In genomic region chr11:35725880-35726279, GRCh38 we compare ENCODE assay signal across 12 cellular contexts.
DNase-seq lines count a peak whose midpoint lies in the region; ATAC-seq and TF ChIP-seq lines count a peak whose summit lies in the region.
"Had no signal": no experiment of that assay in that cellular context is flagged by ENCODE, and none has a peak within 500 bp of the region (broad histone marks: within the 10 kb centered on the region; RNA-seq: fewer than 3 reads in every experiment).

No MANE protein-coding gene starts in this region.

- POLR2A ChIA-PET in HCT116 (lab: Charles Lee) (no interaction called here), SK-N-SH (lab: Yijun Ruan, JAX) (no interaction called here)

- TF ChIP-seq EP300 in SK-N-SH (IDR thresholded peaks at IDR 0.05; ENCODE audit: borderline replicate concordance in 1 of 2, low read depth in 1 of 2, low read length in 1 of 2), result 0 out of 4 replicates have a peak, but pooled peaks of 1 of the 2 experiments have one; percentile 7

- no peaks in the 10 kb centered on the region for H3K9me3 ChIP-seq in HCT116 (ENCODE audit: control insufficient read depth in 1 of 2, insufficient read depth in 1 of 2, low read depth in 1 of 2, low read length in 2 of 2)
- H3K9me3 ChIP-seq in SK-N-SH, result peaks cover 8% of the 10 kb centered on the region
- peaks cover 11% of the 10 kb centered on the region for H3K9me3 ChIP-seq in lower lobe of right lung

- TF ChIP-seq POLR2A in HCT116 (IDR thresholded peaks at IDR 0.05; ENCODE audit: borderline replicate concordance, extremely low read depth, insufficient read depth, insufficient read length), result no peak

- in situ Hi-C loops in ACHN (cut with HindIII; ENCODE audit: low pct_ligation_motif_present, low pct_unique_long_range_greater_than_20kb, low sequenced_read_pairs), result no loop called here

- no peaks in the 10 kb centered on the region for H3K9me2 ChIP-seq in HCT116 (ENCODE audit: insufficient read depth)
- H3K9me2 ChIP-seq in SK-N-SH, result no peaks in the 10 kb centered on the region

- TF ChIP-seq CTCF in HCT116 (IDR thresholded peaks at IDR 0.05 in 2 of 3, conservative IDR thresholded peaks at IDR 0.05 in 1 of 3; ENCODE audit: borderline replicate concordance in 1 of 3, insufficient read depth in 1 of 3, low read depth in 2 of 3, low read length in 2 of 3), result no peak
- no peak for TF ChIP-seq CTCF in SK-N-SH (IDR thresholded peaks at IDR 0.05)
- no peak for TF ChIP-seq CTCF in lower lobe of right lung (IDR thresholded peaks at IDR 0.05)

- H4K20me1 ChIP-seq in HCT116 (ENCODE audit: insufficient read depth) (no peaks in the 10 kb centered on the region), SK-N-SH (ENCODE audit: insufficient read depth) (peaks cover 16% of the 10 kb centered on the region; the same call in 1 of the 2 replicates)

- BruUV-seq in HCT116 (replicated peaks; lab: Mats Ljungman, UMichigan), result no TSS peak

- H3F3A ChIP-seq in SK-N-SH (replicated peaks; ENCODE audit: insufficient read depth), result peaks cover 8% of the 10 kb centered on the region

- H3K4me1 ChIP-seq in HCT116 (ENCODE audit: control insufficient read depth in 1 of 2, insufficient read depth in 2 of 2, low read length in 2 of 2), result peaks cover 0 to 7% of the 10 kb centered on the region in 2 experiments; a peak in 2 of 4 replicates
- peaks cover 0 to 3% of the 10 kb centered on the region in 2 experiments; a peak in 1 of 4 replicates for H3K4me1 ChIP-seq in SK-N-SH (ENCODE audit: control insufficient read depth in 1 of 2, insufficient read depth in 2 of 2, low read depth in 1 of 2, low read length in 1 of 2)
- peaks cover 5% of the 10 kb centered on the region for H3K4me1 ChIP-seq in lower lobe of right lung

- H3K4me2 ChIP-seq in HCT116 (ENCODE audit: low read length) (no peak overlapping the region), SK-N-SH (no peak overlapping the region)
- H3K4me2 ChIP-seq: neural progenitor cell had no signal

- H3K4me3 ChIP-seq in HCT116 (replicated peaks in 1 of 2; ENCODE audit: low read depth in 1 of 2, low read length in 2 of 2), result no peak overlapping the region
- no peak overlapping the region for H3K4me3 ChIP-seq in SK-N-SH (ENCODE audit: low read depth in 2 of 2, low read length in 1 of 2)
- H3K4me3 ChIP-seq in lower lobe of right lung, result no peak overlapping the region
- H3K4me3 ChIP-seq: gastroesophageal sphincter, neural progenitor cell had no signal

- H2AFZ ChIP-seq in HCT116 (ENCODE audit: low read depth, low read length, poor library complexity, severe bottlenecking), result no peak overlapping the region
- H2AFZ ChIP-seq in SK-N-SH (ENCODE audit: low read depth), result no peak overlapping the region
- H2AFZ ChIP-seq: neural progenitor cell had no signal

- H3K27ac ChIP-seq in HCT116 (ENCODE audit: low read depth, low read length) (no peak overlapping the region), SK-N-SH (ENCODE audit: low read depth in 2 of 2, low read length in 1 of 2) (no peak overlapping the region), lower lobe of right lung (no peak overlapping the region)
- H3K27ac ChIP-seq: gastroesophageal sphincter, neural progenitor cell had no signal

- CTCF ChIA-PET in HCT116 (lab: Charles Lee), result no interaction called here
- CTCF ChIA-PET in SK-N-SH (lab: Yijun Ruan, JAX), result no interaction called here

- TF ChIP-seq RAD21 in HCT116 (IDR thresholded peaks at IDR 0.05; ENCODE audit: low read depth) (no peak), SK-N-SH (IDR thresholded peaks at IDR 0.05; ENCODE audit: low read length) (no peak)

- RAD21 ChIA-PET in HCT116 (lab: Charles Lee; ENCODE audit: low non-redundant PET in 1 of 2, low total read pairs in 2 of 2, uncharacterized antibody in 2 of 2, unreplicated experiment in 2 of 2), result no interaction called here

- H3K79me2 ChIP-seq in HCT116 (ENCODE audit: insufficient read depth, low read length) (no peaks in the 10 kb centered on the region), SK-N-SH (ENCODE audit: insufficient read depth) (peaks cover 25% of the 10 kb centered on the region; the same call in 1 of the 2 replicates)

- no peak overlapping the region for H3K9ac ChIP-seq in HCT116 (ENCODE audit: low read length)
- H3K9ac ChIP-seq in SK-N-SH, result no peak overlapping the region
- H3K9ac ChIP-seq: neural progenitor cell had no signal

- DNase-seq in ACHN, result peak; percentile 58
- peak; percentile 26 for DNase-seq in HCT116 (ENCODE audit: low read depth, low spot score)
- DNase-seq in SK-N-SH, result no peak
- DNase-seq in fibroblast of the conjunctiva (ENCODE audit: low read depth), result peak; percentile 33
- no peak for DNase-seq in lower lobe of right lung
- no peak for DNase-seq in stimulated activated CD8-positive, alpha-beta memory T cell treated with anti-CD3 and anti-CD28 coated beads, Interleukin-4, amount 100 ng/mL, for 48 hours
- no peak for DNase-seq in stimulated activated CD4-positive, alpha-beta T cell treated with anti-CD3 and anti-CD28 coated beads, Interleukin-2, amount 100 ng/mL, for 24 hours
- DNase-seq in GOT3 (lab: John Stamatoyannopoulos, UW), result no peak
- DNase-seq: activated CD4-positive, alpha-beta T cell treated with anti-CD3 and anti-CD28 coated beads, Interleukin-2, amount 50 U/mL, for 4 hours; activated gamma-delta T cell had no signal

- H3K36me3 ChIP-seq in HCT116 (ENCODE audit: control insufficient read depth in 1 of 2, insufficient read depth in 2 of 2, low read length in 2 of 2) (no peaks in the 10 kb centered on the region; a peak in 1 of 4 replicates), SK-N-SH (replicated peaks in 1 of 2; ENCODE audit: control insufficient read depth in 1 of 2, insufficient read depth in 2 of 2, low read length in 1 of 2) (peaks cover 35 to 45% of the 10 kb centered on the region in 2 experiments), lower lobe of right lung (peaks cover 34% of the 10 kb centered on the region)

- 88% methylated on average over 2 of the region's 2 CpGs for WGBS in SK-N-SH (ENCODE audit: low lambda C conversion rate)

- intact Hi-C loops in HCT116 (cut with micrococcal nuclease), result no loop called here
- intact Hi-C loops in lower lobe of right lung (cut with DNase I), result no loop called here

- ATAC-seq in HCT116, result no peak
- ATAC-seq in lower lobe of right lung, result no peak
- ATAC-seq: gastroesophageal sphincter had no signal

- H3K27me3 ChIP-seq in HCT116 (ENCODE audit: insufficient read depth, low read length) (no peaks in the 10 kb centered on the region), SK-N-SH (ENCODE audit: insufficient read depth) (no peaks in the 10 kb centered on the region), lower lobe of right lung (ENCODE audit: low read depth) (no peaks in the 10 kb centered on the region)
- H3K27me3 ChIP-seq: gastroesophageal sphincter, neural progenitor cell had no signal

TF ChIP-seq in HCT116, 20 proteins besides CTCF, POLR2A, EP300 and RAD21:
- peak; percentile 41; the same call in 1 of the 2 replicates for TF ChIP-seq FOSL1 (IDR thresholded peaks at IDR 0.05; ENCODE audit: low read depth)
- no peak for TF ChIP-seq ZNF274 (IDR thresholded peaks at IDR 0.05; ENCODE audit: low read depth, low read length)
- TF ChIP-seq SIN3A (IDR thresholded peaks at IDR 0.05; ENCODE audit: low read depth), result no peak
- TF ChIP-seq CBX3 (IDR thresholded peaks at IDR 0.05; ENCODE audit: low read depth), result peak; percentile 65; the same call in 1 of the 2 replicates
- TF ChIP-seq JUND (IDR thresholded peaks at IDR 0.05), result peak; percentile 74
- 0 out of 2 replicates have a peak, but pooled peaks have one; percentile 19 for TF ChIP-seq POLR2AphosphoS5 (IDR thresholded peaks at IDR 0.05; ENCODE audit: low read depth, low read length)

TF ChIP-seq in SK-N-SH, 30 proteins besides CTCF, POLR2A, EP300 and RAD21 (continues in another document):
- TF ChIP-seq TEAD4 (IDR thresholded peaks at IDR 0.05; ENCODE audit: borderline replicate concordance, insufficient read depth) (no peak), TAF1 (IDR thresholded peaks at IDR 0.05; ENCODE audit: borderline replicate concordance, low read depth, low read length) (no peak), FOSL2 (IDR thresholded peaks at IDR 0.05; ENCODE audit: borderline replicate concordance, low read depth) (peak; percentile 75; the same call in 1 of the 2 replicates), REST (IDR thresholded peaks at IDR 0.05; ENCODE audit: low read depth, low read length) (peak; percentile 48; the same call in 1 of the 2 replicates), USF1 (IDR thresholded peaks at IDR 0.05; ENCODE audit: borderline replicate concordance, low read depth) (peak; percentile 70; the same call in 1 of the 2 replicates), MXI1 (IDR thresholded peaks at IDR 0.05; ENCODE audit: low read depth, low read length) (no peak), FOXJ3 (CRISPR knock-in tag; IDR thresholded peaks at IDR 0.05) (no peak), NFIC (IDR thresholded peaks at IDR 0.05; ENCODE audit: borderline replicate concordance) (peak; percentile 84), JUND (IDR thresholded peaks at IDR 0.05) (peak; percentile 58)

Comparison
In these comparisons a context has a peak if more than half of its experiments do, and no peak if none do; other contexts are left out.
1. DNase-seq: peak in ACHN (single experiment), HCT116 (single experiment) and fibroblast of the conjunctiva (single experiment); none in SK-N-SH (single experiment), lower lobe of right lung (single experiment), stimulated activated CD8-positive, alpha-beta memory T cell treated with anti-CD3 and anti-CD28 coated beads, Interleukin-4, amount 100 ng/mL, for 48 hours (single experiment), stimulated activated CD4-positive, alpha-beta T cell treated with anti-CD3 and anti-CD28 coated beads, Interleukin-2, amount 100 ng/mL, for 24 hours (0 of 2) and GOT3 (single experiment).